1 cellular context compared by ENCODE assay signal in genomic region chr1:228882041-228882784, GRCh38.
A peak's percentile ranks its signal among the peaks of the same experiment; 100 is the strongest.
TF ChIP-seq lines count a peak whose summit lies in the region.

No MANE protein-coding gene starts in this region.

TF ChIP-seq in GM23338, 12 proteins besides CTCF, POLR2A, EP300 and RAD21 (continued from another document):
- peak; percentile 43; the same call in 1 of the 2 replicates for TF ChIP-seq ZNF462 (CRISPR knock-in tag; IDR thresholded peaks at IDR 0.05)
TF ChIP-seq in GM23338: peak in this region for 1.
